ENCODE assay signal across 8 cellular contexts in genomic region chr1:10431065-10431730, GRCh38. TPM values are rescaled to one million over a fixed set of nuclear protein-coding genes. Genes with fewer than 3 reads are reported as not detected.
DNase-seq lines count a peak whose midpoint lies in the region; ATAC-seq and TF ChIP-seq lines count a peak whose summit lies in the region.

No MANE protein-coding gene starts in this region.

- H3K4me1 ChIP-seq in OCI-LY1 (ENCODE audit: insufficient read depth, low read length, severe bottlenecking) = peaks cover 22% of the 10 kb centered on the region
- peaks cover 9% of the 10 kb centered on the region for H3K4me1 ChIP-seq in mucosa of stomach (ENCODE audit: control insufficient read depth, insufficient read depth, low read length)

- H3K27me3 ChIP-seq in OCI-LY1 (ENCODE audit: insufficient read depth, low read length) = no peaks in the 10 kb centered on the region
- H3K27me3 ChIP-seq in mucosa of stomach (ENCODE audit: control insufficient read depth, insufficient read depth, low read length) = no peaks in the 10 kb centered on the region

- H3K9me3 ChIP-seq in OCI-LY1 (ENCODE audit: low read length) = no peaks in the 10 kb centered on the region
- no peaks in the 10 kb centered on the region for H3K9me3 ChIP-seq in mucosa of stomach (ENCODE audit: control insufficient read depth, low read length)

- no peaks in the 10 kb centered on the region for H3K9me2 ChIP-seq in OCI-LY1 (ENCODE audit: low read depth, low read length)

- H3K79me2 ChIP-seq in OCI-LY1 (ENCODE audit: insufficient read depth, low read length) = no peaks in the 10 kb centered on the region

- H4K20me1 ChIP-seq in OCI-LY1 (ENCODE audit: insufficient read depth, low read length) = no peaks in the 10 kb centered on the region

- peak overlapping the region; percentile 96 for H2AFZ ChIP-seq in OCI-LY1 (ENCODE audit: low read length)

- H3K36me3 ChIP-seq in OCI-LY1 (ENCODE audit: insufficient read depth, low read length) (0 out of 2 replicates have a peak, but pooled peaks cover 4% of the 10 kb centered on the region), mucosa of stomach (ENCODE audit: control insufficient read depth, insufficient read depth, low read length) (no peaks in the 10 kb centered on the region)

- H3K9ac ChIP-seq in OCI-LY1 (ENCODE audit: low read length) (peak overlapping the region; percentile 96), mucosa of stomach (ENCODE audit: low read length) (peak overlapping the region; percentile 78)

- H3K27ac ChIP-seq in OCI-LY1 (ENCODE audit: low read depth, low read length, poor library complexity, severe bottlenecking) (no peak overlapping the region), caudate nucleus (ENCODE audit: low read depth, low read length) (peak overlapping the region; percentile 14)

- TF ChIP-seq CTCF in OCI-LY1 (IDR thresholded peaks at IDR 0.05; ENCODE audit: low read length) (no peak), omental fat pad (IDR thresholded peaks at IDR 0.05) (no peak)

- DNase-seq in SIG-M5 treated with dmso at 0.1 percent for 504 hours (lab: John Stamatoyannopoulos, UW; ENCODE audit: unreplicated experiment) (peak; percentile 26), SIG-M5 (lab: John Stamatoyannopoulos, UW) (no peak), caudate nucleus (lab: John Stamatoyannopoulos, UW) (no peak), COR-L47 (lab: John Stamatoyannopoulos, UW) (no peak), omental fat pad (ENCODE audit: low spot score) (no peak)

- peak overlapping the region; percentile 100 for H3K4me2 ChIP-seq in OCI-LY1 (ENCODE audit: low read length)

- H3F3A ChIP-seq in OCI-LY1 (ENCODE audit: insufficient read depth, low read length) = no peaks in the 10 kb centered on the region

- ATAC-seq in omental fat pad (ENCODE audit: low FRiP score) (no peak), GM19035 (IDR thresholded peaks at IDR 0.05; ENCODE audit: unreplicated experiment) (no peak)

- H3K4me3 ChIP-seq in OCI-LY1 (ENCODE audit: low read depth, low read length, poor library complexity, severe bottlenecking) (peak overlapping the region; percentile 97), mucosa of stomach (ENCODE audit: low read length) (peak overlapping the region; percentile 95)

RNA-seq across cellular contexts. Expression of gene CENPS, which starts 1.0 kb away (rescaled TPM):
- 1 to 10 TPM; 3.5 to 5.4 (median 4.3) TPM for total RNA-seq in omental fat pad

RNA-seq across cellular contexts. Expression of gene CORT, which starts 18.6 kb away (rescaled TPM):
- 1 to 10 TPM in 1 of 4 donors, not detected in 3; 1.7 TPM for total RNA-seq in omental fat pad

RNA-seq across cellular contexts. Expression of gene PGD, which starts 32.3 kb away (rescaled TPM):
- total RNA-seq in omental fat pad = 100 to 1,000 TPM; 139 to 432 (median 290) TPM

RNA-seq across cellular contexts. Expression of gene DFFA, which starts 41.1 kb away (rescaled TPM):
- total RNA-seq in omental fat pad = 10 to 100 TPM; 17.8 to 27.2 (median 21.6) TPM

RNA-seq across cellular contexts. Expression of gene PEX14, which starts 43.6 kb away (rescaled TPM):
- total RNA-seq in omental fat pad = 10 to 100 TPM; 10.6 to 19.6 (median 13.9) TPM
